Comparison of ENCODE assay signal across 8 cellular contexts in genomic region chr14:81269100-81269978, GRCh38. TPM values are rescaled to one million over a fixed set of nuclear protein-coding genes. Genes with fewer than 3 reads are reported as not detected.
DNase-seq lines count a peak whose midpoint lies in the region; ATAC-seq, FAIRE-seq and TF ChIP-seq lines count a peak whose summit lies in the region.

No MANE protein-coding gene starts in this region.

- H3K4me3 Mint-ChIP-seq in glutamatergic neuron (ENCODE audit: unreplicated experiment), result no peak overlapping the region

- peaks cover 49% of the 10 kb centered on the region for H3K4me1 Mint-ChIP-seq in glutamatergic neuron (ENCODE audit: low read depth, unreplicated experiment)

- peaks cover 26% of the 10 kb centered on the region for H3K36me3 ChIP-seq in WERI-Rb-1
- H3K36me3 ChIP-seq in psoas muscle (ENCODE audit: insufficient read depth in 1 of 2, low read depth in 1 of 2), result no peaks in the 10 kb centered on the region

- peak; percentile 86 for ATAC-seq in GM19043 (IDR thresholded peaks at IDR 0.05; ENCODE audit: low read depth, unreplicated experiment)
- ATAC-seq in HG03280 (IDR thresholded peaks at IDR 0.05; ENCODE audit: unreplicated experiment), result peak; percentile 79
- peak; percentile 90 to 94 (median 92) for ATAC-seq in psoas muscle

- H3K27me3 ChIP-seq in WERI-Rb-1 (ENCODE audit: insufficient read depth, low read depth, severe bottlenecking), result no peaks in the 10 kb centered on the region
- H3K27me3 ChIP-seq in psoas muscle (ENCODE audit: insufficient read depth in 3 of 3, low read length in 2 of 3), result no peaks in the 10 kb centered on the region

- peaks cover 4% of the 10 kb centered on the region for H3K9me3 Mint-ChIP-seq in glutamatergic neuron (ENCODE audit: unreplicated experiment)

- FAIRE-seq in D721Med (lab: Jason Lieb, UNC), result peak; percentile 76

- H3K36me3 Mint-ChIP-seq in glutamatergic neuron (ENCODE audit: unreplicated experiment), result no peaks in the 10 kb centered on the region

- WGBS in psoas muscle, 3 donors, result 15 to 22% (median 18%) methylated on average over 7 of the region's 7 CpGs

- H3K27ac ChIP-seq in WERI-Rb-1 (no peak overlapping the region), psoas muscle (peak overlapping the region; percentile 67)

- H3K27me3 Mint-ChIP-seq in glutamatergic neuron (ENCODE audit: unreplicated experiment), result peaks cover 2% of the 10 kb centered on the region

- intact Hi-C loops in psoas muscle (cut with DNase I), result loop anchor here (1.0 to 5.0 kb wide), 2 partner anchors 47 to 184 kb away; partner anchors contain the start of gene GTF2A1 (in 1 of the 2)

- DNase-seq in D721Med (ENCODE audit: insufficient read length, low spot score) (peak; percentile 53), NCI-H2171 (lab: John Stamatoyannopoulos, UW) (peak; percentile 40), WERI-Rb-1 (no peak), glutamatergic neuron (no peak), psoas muscle (no peak)
- no peak for DNase-seq in effector CD8-positive, alpha-beta T cell (lab: John Stamatoyannopoulos, UW)

- peaks cover 42% of the 10 kb centered on the region for H3K4me1 ChIP-seq in psoas muscle

- no peak overlapping the region for H3K4me3 ChIP-seq in WERI-Rb-1 (ENCODE audit: low read depth, low read length)
- peak overlapping the region; percentile 31 for H3K4me3 ChIP-seq in psoas muscle

- peak overlapping the region; percentile 89 for H3K27ac Mint-ChIP-seq in glutamatergic neuron (ENCODE audit: unreplicated experiment)

- peak; percentile 87 for TF ChIP-seq CTCF in D721Med (IDR thresholded peaks at IDR 0.05; ENCODE audit: insufficient read depth, missing control alignments)
- TF ChIP-seq CTCF in WERI-Rb-1 (IDR thresholded peaks at IDR 0.05; ENCODE audit: low read depth, low read length), result peak; percentile 53; the same call in 1 of the 2 replicates
- TF ChIP-seq CTCF in glutamatergic neuron (IDR thresholded peaks at IDR 0.05; ENCODE audit: partially characterized antibody, unreplicated experiment), result peak; percentile 72
- TF ChIP-seq CTCF in psoas muscle (IDR thresholded peaks at IDR 0.05), result peak; percentile 87

- H3K9me3 ChIP-seq in WERI-Rb-1 (ENCODE audit: severe bottlenecking), result no peaks in the 10 kb centered on the region
- H3K9me3 ChIP-seq in psoas muscle, result no peaks in the 10 kb centered on the region

RNA-seq across cellular contexts. Expression of gene GTF2A1, which starts 48.6 kb away (rescaled TPM):
- total RNA-seq in glutamatergic neuron (ENCODE audit: unreplicated experiment), result 62.3 TPM
- 10 to 100 TPM; 25.5 to 45.1 (median 33.0) TPM for total RNA-seq in psoas muscle
- 10 to 100 TPM in 1 of 3 donors, 1 to 10 TPM in 2; 8.1 to 25.3 (median 8.8) TPM for polyA plus RNA-seq in psoas muscle

Comparison
In these comparisons a context has a peak if more than half of its experiments do, and no peak if none do; other contexts are left out.
1. DNase-seq: peak in D721Med (single experiment) and NCI-H2171 (single experiment); none in WERI-Rb-1 (single experiment), glutamatergic neuron (single experiment), psoas muscle (0 of 2) and effector CD8-positive, alpha-beta T cell (single experiment).
2. Peak in every context shown above with its lines, with median percentiles within 50 percentile points of each other: CTCF ChIP-seq and ATAC-seq.